In genomic region chr1:82628887-82629286, GRCh38 we compare ENCODE assay signal across 30 cellular contexts.
"Had no signal": no experiment of that assay in that cellular context is flagged by ENCODE, and none has a peak within 500 bp of the region (broad histone marks: within the 10 kb centered on the region; RNA-seq: fewer than 3 reads in every experiment).

No MANE protein-coding gene starts in this region.

- H3K9me3 ChIP-seq: gastrocnemius medialis had no signal

- H3K27me3 ChIP-seq: brain microvascular endothelial cell, gastrocnemius medialis, heart left ventricle had no signal

- H3K27ac ChIP-seq: brain microvascular endothelial cell, gastrocnemius medialis, heart left ventricle had no signal

- FAIRE-seq: astrocyte, colon, endometrium, endothelial cell of umbilical vein had no signal

- H3K4me1 Mint-ChIP-seq: activated CD4-positive, alpha-beta memory T cell treated with anti-CD3 and anti-CD28 coated beads, Interleukin-2, amount 10 ng/mL, durations not matched to agents 7 days and 5 days; activated CD4-positive, alpha-beta T cell treated with anti-CD3 and anti-CD28 coated beads, Interleukin-2, amount 10 ng/mL, durations not matched to agents 7 days and 5 days had no signal

- H3K4me3 ChIP-seq: gastrocnemius medialis, heart left ventricle had no signal

- H3K36me3 Mint-ChIP-seq: activated naive CD8-positive, alpha-beta T cell had no signal

- DNase-seq: activated CD4-positive, alpha-beta memory T cell treated with anti-CD3 and anti-CD28 coated beads, Interleukin-2, amount 10 ng/mL, durations not matched to agents 7 days and 5 days; activated CD4-positive, alpha-beta T cell treated with anti-CD3 and anti-CD28 coated beads for 1 hour; activated CD4-positive, alpha-beta T cell treated with anti-CD3 and anti-CD28 coated beads for 4 hours; activated CD4-positive, alpha-beta T cell treated with anti-CD3 and anti-CD28 coated beads, Interleukin-2, amount 10 ng/mL, durations not matched to agents 7 days and 5 days; activated CD4-positive, alpha-beta T cell treated with anti-CD3 and anti-CD28 coated beads, Interleukin-2, amount 50 U/mL, for 4 hours; activated CD8-positive, alpha-beta memory T cell treated with anti-CD3 and anti-CD28 coated beads, Interleukin-2, amount 50 U/mL, for 48 hours; activated gamma-delta T cell; activated naive CD4-positive, alpha-beta T cell; activated naive CD4-positive, alpha-beta T cell treated with anti-CD3 and anti-CD28 coated beads, Interleukin-2, amount 50 U/mL, for 16 hours; activated T-cell treated with anti-CD3 and anti-CD28 coated beads for 4 hours; activated T-cell treated with anti-CD3 and anti-CD28 coated beads, Interleukin-2, amount 50 U/mL, for 24 hours; activated T-cell treated with anti-CD3 and anti-CD28 coated beads, Interleukin-2, amount 50 U/mL, for 72 hours; amniotic stem cell; anterior cingulate cortex; brain microvascular endothelial cell; caudate nucleus; cortex of kidney; dermis blood vessel endothelial cell; effector CD8-positive, alpha-beta T cell; foreskin fibroblast; gastrocnemius medialis; glutamatergic neuron; heart left ventricle; T-helper 2 cell had no signal

- ATAC-seq: activated T-cell treated with anti-CD3 and anti-CD28 coated beads, Interleukin-2, amount 50 U/mL, for 72 hours; esophagus mucosa; gastrocnemius medialis; heart left ventricle had no signal

- H3K27ac Mint-ChIP-seq: activated CD4-positive, alpha-beta memory T cell treated with anti-CD3 and anti-CD28 coated beads, Interleukin-2, amount 10 ng/mL, durations not matched to agents 7 days and 5 days; activated CD4-positive, alpha-beta T cell treated with anti-CD3 and anti-CD28 coated beads, Interleukin-2, amount 10 ng/mL, durations not matched to agents 7 days and 5 days; activated naive CD8-positive, alpha-beta T cell; activated T-cell treated with anti-CD3 and anti-CD28 coated beads, Interleukin-2, amount 50 U/mL, for 24 hours; activated T-cell treated with anti-CD3 and anti-CD28 coated beads, Interleukin-2, amount 50 U/mL, for 72 hours had no signal

- H3K36me3 ChIP-seq: brain microvascular endothelial cell, gastrocnemius medialis, heart left ventricle had no signal

- H3K27me3 Mint-ChIP-seq: activated CD4-positive, alpha-beta memory T cell treated with anti-CD3 and anti-CD28 coated beads, Interleukin-2, amount 10 ng/mL, durations not matched to agents 7 days and 5 days; activated CD4-positive, alpha-beta T cell treated with anti-CD3 and anti-CD28 coated beads, Interleukin-2, amount 10 ng/mL, durations not matched to agents 7 days and 5 days; activated naive CD8-positive, alpha-beta T cell; activated T-cell treated with anti-CD3 and anti-CD28 coated beads, Interleukin-2, amount 50 U/mL, for 24 hours had no signal

- H3K4me3 Mint-ChIP-seq: activated CD4-positive, alpha-beta memory T cell treated with anti-CD3 and anti-CD28 coated beads, Interleukin-2, amount 10 ng/mL, durations not matched to agents 7 days and 5 days; activated CD4-positive, alpha-beta T cell treated with anti-CD3 and anti-CD28 coated beads, Interleukin-2, amount 10 ng/mL, durations not matched to agents 7 days and 5 days; activated naive CD8-positive, alpha-beta T cell; activated T-cell treated with anti-CD3 and anti-CD28 coated beads, Interleukin-2, amount 50 U/mL, for 24 hours; activated T-cell treated with anti-CD3 and anti-CD28 coated beads, Interleukin-2, amount 50 U/mL, for 72 hours had no signal
